1 cellular context compared by ENCODE assay signal in the genomic region with DNA sequence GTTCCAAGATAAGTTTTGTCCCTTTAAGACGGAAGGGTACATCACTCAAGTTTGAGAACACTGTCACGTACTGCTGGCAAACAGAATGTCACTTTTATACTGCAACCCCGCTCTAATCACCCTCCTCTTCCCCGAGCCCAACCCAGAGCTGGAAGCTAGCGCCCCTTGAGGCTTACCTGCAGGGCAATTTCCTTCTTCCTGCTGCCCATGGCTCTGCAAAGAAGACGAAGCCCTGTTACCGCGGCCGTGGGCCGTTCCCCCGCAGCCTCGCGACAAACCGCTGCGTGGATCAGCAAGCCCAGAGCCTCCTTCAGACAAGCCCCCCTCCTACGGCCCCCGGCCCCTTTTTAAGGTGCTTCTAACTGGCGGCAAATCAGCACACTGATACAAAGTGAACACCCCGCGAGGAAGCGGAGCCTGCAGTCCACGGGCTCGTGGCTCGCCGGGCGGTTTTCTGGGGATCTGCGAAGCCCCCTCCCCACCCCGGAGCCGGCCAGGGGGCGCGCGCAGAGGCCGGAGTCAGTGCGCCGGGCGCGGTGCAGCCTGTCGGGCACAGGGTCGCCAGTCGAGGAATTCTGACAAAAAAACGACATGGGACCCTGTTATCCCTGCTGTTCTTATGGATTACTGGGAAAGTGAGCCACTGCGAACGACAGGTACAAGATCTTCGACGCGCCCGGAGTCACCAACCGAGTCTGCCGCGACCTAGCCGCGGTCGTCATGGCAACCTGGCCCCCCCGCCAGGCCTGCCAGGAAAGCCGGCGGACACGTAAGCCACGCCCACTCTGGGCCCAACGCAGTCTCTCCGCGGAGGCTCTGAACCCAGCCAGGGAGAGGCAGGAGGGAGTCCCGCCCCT.
TF ChIP-seq lines count a peak whose summit lies in the region.

A gene with protein sequence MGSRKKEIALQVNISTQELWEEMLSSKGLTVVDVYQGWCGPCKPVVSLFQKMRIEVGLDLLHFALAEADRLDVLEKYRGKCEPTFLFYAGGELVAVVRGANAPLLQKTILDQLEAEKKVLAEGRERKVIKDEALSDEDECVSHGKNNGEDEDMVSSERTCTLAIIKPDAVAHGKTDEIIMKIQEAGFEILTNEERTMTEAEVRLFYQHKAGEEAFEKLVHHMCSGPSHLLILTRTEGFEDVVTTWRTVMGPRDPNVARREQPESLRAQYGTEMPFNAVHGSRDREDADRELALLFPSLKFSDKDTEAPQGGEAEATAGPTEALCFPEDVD (minus strand): TSS at position 725 of the 857 bp plus-strand sequence. CDS start 516 bp downstream, at position 209.

TF ChIP-seq in K562, 482 proteins besides CTCF, POLR2A, EP300 and RAD21 (continued from another document and continues in another):
- TF ChIP-seq, protein P1, sequence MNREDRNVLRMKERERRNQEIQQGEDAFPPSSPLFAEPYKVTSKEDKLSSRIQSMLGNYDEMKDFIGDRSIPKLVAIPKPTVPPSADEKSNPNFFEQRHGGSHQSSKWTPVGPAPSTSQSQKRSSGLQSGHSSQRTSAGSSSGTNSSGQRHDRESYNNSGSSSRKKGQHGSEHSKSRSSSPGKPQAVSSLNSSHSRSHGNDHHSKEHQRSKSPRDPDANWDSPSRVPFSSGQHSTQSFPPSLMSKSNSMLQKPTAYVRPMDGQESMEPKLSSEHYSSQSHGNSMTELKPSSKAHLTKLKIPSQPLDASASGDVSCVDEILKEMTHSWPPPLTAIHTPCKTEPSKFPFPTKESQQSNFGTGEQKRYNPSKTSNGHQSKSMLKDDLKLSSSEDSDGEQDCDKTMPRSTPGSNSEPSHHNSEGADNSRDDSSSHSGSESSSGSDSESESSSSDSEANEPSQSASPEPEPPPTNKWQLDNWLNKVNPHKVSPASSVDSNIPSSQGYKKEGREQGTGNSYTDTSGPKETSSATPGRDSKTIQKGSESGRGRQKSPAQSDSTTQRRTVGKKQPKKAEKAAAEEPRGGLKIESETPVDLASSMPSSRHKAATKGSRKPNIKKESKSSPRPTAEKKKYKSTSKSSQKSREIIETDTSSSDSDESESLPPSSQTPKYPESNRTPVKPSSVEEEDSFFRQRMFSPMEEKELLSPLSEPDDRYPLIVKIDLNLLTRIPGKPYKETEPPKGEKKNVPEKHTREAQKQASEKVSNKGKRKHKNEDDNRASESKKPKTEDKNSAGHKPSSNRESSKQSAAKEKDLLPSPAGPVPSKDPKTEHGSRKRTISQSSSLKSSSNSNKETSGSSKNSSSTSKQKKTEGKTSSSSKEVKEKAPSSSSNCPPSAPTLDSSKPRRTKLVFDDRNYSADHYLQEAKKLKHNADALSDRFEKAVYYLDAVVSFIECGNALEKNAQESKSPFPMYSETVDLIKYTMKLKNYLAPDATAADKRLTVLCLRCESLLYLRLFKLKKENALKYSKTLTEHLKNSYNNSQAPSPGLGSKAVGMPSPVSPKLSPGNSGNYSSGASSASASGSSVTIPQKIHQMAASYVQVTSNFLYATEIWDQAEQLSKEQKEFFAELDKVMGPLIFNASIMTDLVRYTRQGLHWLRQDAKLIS (CRISPR knock-in tag; IDR thresholded peaks at IDR 0.05), result 0 out of 2 replicates have a peak, but pooled peaks have one; percentile 63
- TF ChIP-seq, protein P2, sequence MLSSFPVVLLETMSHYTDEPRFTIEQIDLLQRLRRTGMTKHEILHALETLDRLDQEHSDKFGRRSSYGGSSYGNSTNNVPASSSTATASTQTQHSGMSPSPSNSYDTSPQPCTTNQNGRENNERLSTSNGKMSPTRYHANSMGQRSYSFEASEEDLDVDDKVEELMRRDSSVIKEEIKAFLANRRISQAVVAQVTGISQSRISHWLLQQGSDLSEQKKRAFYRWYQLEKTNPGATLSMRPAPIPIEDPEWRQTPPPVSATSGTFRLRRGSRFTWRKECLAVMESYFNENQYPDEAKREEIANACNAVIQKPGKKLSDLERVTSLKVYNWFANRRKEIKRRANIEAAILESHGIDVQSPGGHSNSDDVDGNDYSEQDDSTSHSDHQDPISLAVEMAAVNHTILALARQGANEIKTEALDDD (IDR thresholded peaks at IDR 0.05), result no peak
- no peak for TF ChIP-seq MCM7 (IDR thresholded peaks at IDR 0.05)
- TF ChIP-seq SNIP1 (IDR thresholded peaks at IDR 0.05; ENCODE audit: low read depth), result no peak
- no peak for TF ChIP-seq CLOCK (CRISPR knock-in tag; IDR thresholded peaks at IDR 0.05; ENCODE audit: borderline replicate concordance)
- TF ChIP-seq NUFIP1 (IDR thresholded peaks at IDR 0.05; ENCODE audit: partially characterized antibody), result no peak
- TF ChIP-seq SMARCE1 (IDR thresholded peaks at IDR 0.05), result no peak
- no peak for TF ChIP-seq SETDB1 (IDR thresholded peaks at IDR 0.05; ENCODE audit: low read length)
- TF ChIP-seq E2F8 (IDR thresholded peaks at IDR 0.05; ENCODE audit: low read depth, partially characterized antibody), result no peak
- TF ChIP-seq, protein P3, sequence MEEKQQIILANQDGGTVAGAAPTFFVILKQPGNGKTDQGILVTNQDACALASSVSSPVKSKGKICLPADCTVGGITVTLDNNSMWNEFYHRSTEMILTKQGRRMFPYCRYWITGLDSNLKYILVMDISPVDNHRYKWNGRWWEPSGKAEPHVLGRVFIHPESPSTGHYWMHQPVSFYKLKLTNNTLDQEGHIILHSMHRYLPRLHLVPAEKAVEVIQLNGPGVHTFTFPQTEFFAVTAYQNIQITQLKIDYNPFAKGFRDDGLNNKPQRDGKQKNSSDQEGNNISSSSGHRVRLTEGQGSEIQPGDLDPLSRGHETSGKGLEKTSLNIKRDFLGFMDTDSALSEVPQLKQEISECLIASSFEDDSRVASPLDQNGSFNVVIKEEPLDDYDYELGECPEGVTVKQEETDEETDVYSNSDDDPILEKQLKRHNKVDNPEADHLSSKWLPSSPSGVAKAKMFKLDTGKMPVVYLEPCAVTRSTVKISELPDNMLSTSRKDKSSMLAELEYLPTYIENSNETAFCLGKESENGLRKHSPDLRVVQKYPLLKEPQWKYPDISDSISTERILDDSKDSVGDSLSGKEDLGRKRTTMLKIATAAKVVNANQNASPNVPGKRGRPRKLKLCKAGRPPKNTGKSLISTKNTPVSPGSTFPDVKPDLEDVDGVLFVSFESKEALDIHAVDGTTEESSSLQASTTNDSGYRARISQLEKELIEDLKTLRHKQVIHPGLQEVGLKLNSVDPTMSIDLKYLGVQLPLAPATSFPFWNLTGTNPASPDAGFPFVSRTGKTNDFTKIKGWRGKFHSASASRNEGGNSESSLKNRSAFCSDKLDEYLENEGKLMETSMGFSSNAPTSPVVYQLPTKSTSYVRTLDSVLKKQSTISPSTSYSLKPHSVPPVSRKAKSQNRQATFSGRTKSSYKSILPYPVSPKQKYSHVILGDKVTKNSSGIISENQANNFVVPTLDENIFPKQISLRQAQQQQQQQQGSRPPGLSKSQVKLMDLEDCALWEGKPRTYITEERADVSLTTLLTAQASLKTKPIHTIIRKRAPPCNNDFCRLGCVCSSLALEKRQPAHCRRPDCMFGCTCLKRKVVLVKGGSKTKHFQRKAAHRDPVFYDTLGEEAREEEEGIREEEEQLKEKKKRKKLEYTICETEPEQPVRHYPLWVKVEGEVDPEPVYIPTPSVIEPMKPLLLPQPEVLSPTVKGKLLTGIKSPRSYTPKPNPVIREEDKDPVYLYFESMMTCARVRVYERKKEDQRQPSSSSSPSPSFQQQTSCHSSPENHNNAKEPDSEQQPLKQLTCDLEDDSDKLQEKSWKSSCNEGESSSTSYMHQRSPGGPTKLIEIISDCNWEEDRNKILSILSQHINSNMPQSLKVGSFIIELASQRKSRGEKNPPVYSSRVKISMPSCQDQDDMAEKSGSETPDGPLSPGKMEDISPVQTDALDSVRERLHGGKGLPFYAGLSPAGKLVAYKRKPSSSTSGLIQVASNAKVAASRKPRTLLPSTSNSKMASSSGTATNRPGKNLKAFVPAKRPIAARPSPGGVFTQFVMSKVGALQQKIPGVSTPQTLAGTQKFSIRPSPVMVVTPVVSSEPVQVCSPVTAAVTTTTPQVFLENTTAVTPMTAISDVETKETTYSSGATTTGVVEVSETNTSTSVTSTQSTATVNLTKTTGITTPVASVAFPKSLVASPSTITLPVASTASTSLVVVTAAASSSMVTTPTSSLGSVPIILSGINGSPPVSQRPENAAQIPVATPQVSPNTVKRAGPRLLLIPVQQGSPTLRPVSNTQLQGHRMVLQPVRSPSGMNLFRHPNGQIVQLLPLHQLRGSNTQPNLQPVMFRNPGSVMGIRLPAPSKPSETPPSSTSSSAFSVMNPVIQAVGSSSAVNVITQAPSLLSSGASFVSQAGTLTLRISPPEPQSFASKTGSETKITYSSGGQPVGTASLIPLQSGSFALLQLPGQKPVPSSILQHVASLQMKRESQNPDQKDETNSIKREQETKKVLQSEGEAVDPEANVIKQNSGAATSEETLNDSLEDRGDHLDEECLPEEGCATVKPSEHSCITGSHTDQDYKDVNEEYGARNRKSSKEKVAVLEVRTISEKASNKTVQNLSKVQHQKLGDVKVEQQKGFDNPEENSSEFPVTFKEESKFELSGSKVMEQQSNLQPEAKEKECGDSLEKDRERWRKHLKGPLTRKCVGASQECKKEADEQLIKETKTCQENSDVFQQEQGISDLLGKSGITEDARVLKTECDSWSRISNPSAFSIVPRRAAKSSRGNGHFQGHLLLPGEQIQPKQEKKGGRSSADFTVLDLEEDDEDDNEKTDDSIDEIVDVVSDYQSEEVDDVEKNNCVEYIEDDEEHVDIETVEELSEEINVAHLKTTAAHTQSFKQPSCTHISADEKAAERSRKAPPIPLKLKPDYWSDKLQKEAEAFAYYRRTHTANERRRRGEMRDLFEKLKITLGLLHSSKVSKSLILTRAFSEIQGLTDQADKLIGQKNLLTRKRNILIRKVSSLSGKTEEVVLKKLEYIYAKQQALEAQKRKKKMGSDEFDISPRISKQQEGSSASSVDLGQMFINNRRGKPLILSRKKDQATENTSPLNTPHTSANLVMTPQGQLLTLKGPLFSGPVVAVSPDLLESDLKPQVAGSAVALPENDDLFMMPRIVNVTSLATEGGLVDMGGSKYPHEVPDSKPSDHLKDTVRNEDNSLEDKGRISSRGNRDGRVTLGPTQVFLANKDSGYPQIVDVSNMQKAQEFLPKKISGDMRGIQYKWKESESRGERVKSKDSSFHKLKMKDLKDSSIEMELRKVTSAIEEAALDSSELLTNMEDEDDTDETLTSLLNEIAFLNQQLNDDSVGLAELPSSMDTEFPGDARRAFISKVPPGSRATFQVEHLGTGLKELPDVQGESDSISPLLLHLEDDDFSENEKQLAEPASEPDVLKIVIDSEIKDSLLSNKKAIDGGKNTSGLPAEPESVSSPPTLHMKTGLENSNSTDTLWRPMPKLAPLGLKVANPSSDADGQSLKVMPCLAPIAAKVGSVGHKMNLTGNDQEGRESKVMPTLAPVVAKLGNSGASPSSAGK (IDR thresholded peaks at IDR 0.05), result peak; percentile 43; the same call in 1 of the 2 replicates
- TF ChIP-seq USF2 (CRISPR knock-in tag; IDR thresholded peaks at IDR 0.05), result no peak
- TF ChIP-seq CSDE1 (IDR thresholded peaks at IDR 0.05), result peak in 1 of 2 experiments; percentile 83; a peak in 2 of 4 replicates
- TF ChIP-seq, protein P4, sequence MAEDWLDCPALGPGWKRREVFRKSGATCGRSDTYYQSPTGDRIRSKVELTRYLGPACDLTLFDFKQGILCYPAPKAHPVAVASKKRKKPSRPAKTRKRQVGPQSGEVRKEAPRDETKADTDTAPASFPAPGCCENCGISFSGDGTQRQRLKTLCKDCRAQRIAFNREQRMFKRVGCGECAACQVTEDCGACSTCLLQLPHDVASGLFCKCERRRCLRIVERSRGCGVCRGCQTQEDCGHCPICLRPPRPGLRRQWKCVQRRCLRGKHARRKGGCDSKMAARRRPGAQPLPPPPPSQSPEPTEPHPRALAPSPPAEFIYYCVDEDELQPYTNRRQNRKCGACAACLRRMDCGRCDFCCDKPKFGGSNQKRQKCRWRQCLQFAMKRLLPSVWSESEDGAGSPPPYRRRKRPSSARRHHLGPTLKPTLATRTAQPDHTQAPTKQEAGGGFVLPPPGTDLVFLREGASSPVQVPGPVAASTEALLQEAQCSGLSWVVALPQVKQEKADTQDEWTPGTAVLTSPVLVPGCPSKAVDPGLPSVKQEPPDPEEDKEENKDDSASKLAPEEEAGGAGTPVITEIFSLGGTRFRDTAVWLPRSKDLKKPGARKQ (CRISPR knock-in tag; IDR thresholded peaks at IDR 0.05), result no peak
- no peak for TF ChIP-seq POLR2B (IDR thresholded peaks at IDR 0.05; ENCODE audit: low read depth, partially characterized antibody)
- no peak for TF ChIP-seq ZNF253 (CRISPR knock-in tag; conservative IDR thresholded peaks at IDR 0.05)
- TF ChIP-seq MECOM (CRISPR knock-in tag; IDR thresholded peaks at IDR 0.05), result no peak
- TF ChIP-seq POLR2AphosphoS2 (IDR thresholded peaks at IDR 0.05; ENCODE audit: low read length), result no peak
- no peak for TF ChIP-seq SAFB2 (IDR thresholded peaks at IDR 0.05; ENCODE audit: borderline replicate concordance, low read depth, low read length, severe bottlenecking)
- TF ChIP-seq TEAD1 (CRISPR knock-in tag; IDR thresholded peaks at IDR 0.05), result no peak
